Comparison of ENCODE assay signal across 1 cellular context in the genomic region with DNA sequence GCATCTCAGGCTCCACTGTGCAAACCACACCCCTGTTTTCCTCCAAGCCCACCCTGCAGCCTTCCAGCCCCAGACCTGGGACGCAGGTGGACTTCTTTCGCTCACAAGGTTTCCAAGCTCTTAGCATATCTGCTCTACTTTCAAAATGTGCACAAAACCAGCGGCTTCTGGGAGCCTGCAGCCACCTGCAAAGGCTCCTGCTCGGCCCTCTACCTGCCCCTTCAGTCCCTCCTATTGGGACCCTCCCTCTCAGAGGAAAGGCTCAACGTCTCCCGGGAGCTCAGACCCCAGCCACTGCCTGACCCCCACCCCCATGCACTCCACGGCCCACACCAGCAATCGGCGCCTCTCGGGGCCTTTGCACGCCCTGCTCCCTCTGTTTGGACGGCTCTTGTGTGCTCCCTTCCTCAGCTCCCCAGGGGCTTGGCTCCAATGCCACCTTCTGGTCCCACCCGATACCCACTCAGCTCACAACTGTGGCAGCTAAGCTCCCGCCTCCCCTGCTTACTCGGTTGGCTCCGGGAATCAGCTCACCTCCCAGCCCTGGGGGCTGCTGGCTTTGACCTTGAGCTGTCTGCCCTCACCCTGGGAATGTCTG.
TF ChIP-seq lines count a peak whose summit lies in the region.

No MANE protein-coding gene starts in this region.

TF ChIP-seq in IMR-90, 13 proteins besides CTCF, POLR2A, EP300 and RAD21:
- TF ChIP-seq MAFK (IDR thresholded peaks at IDR 0.05; ENCODE audit: low read depth, low read length) = no peak
- TF ChIP-seq SMC3 (IDR thresholded peaks at IDR 0.05; ENCODE audit: low read depth, low read length) = no peak
- no peak for TF ChIP-seq MAZ (IDR thresholded peaks at IDR 0.05; ENCODE audit: borderline replicate concordance, low read depth, low read length)
- TF ChIP-seq CHD1 (IDR thresholded peaks at IDR 0.05; ENCODE audit: low read depth, low read length) = no peak
- no peak for TF ChIP-seq MXI1 (IDR thresholded peaks at IDR 0.05; ENCODE audit: borderline replicate concordance, low read depth, low read length)
- no peak for TF ChIP-seq ELK1 (IDR thresholded peaks at IDR 0.05; ENCODE audit: borderline replicate concordance, low read depth, low read length)
- no peak for TF ChIP-seq NFE2L2 (IDR thresholded peaks at IDR 0.05; ENCODE audit: low read depth, low read length)
- TF ChIP-seq, protein P1, sequence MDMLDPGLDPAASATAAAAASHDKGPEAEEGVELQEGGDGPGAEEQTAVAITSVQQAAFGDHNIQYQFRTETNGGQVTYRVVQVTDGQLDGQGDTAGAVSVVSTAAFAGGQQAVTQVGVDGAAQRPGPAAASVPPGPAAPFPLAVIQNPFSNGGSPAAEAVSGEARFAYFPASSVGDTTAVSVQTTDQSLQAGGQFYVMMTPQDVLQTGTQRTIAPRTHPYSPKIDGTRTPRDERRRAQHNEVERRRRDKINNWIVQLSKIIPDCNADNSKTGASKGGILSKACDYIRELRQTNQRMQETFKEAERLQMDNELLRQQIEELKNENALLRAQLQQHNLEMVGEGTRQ (IDR thresholded peaks at IDR 0.05; ENCODE audit: low read depth, low read length) = no peak
- no peak for TF ChIP-seq RCOR1 (IDR thresholded peaks at IDR 0.05; ENCODE audit: insufficient replicate concordance, low read length)
- TF ChIP-seq CEBPB (IDR thresholded peaks at IDR 0.05; ENCODE audit: low read depth, low read length) = no peak
